1 cellular context compared by ENCODE assay signal in genomic region chr12:110372056-110372425, GRCh38.
TF ChIP-seq lines count a peak whose summit lies in the region.

No MANE protein-coding gene starts in this region.

TF ChIP-seq in SK-N-SH, 30 proteins besides CTCF, POLR2A, EP300 and RAD21 (continued from another document):
- TF ChIP-seq PBX3 (IDR thresholded peaks at IDR 0.05) (no peak), RFX5 (IDR thresholded peaks at IDR 0.05; ENCODE audit: low read length) (no peak), FOXM1 (IDR thresholded peaks at IDR 0.05; ENCODE audit: low read depth) (no peak), CHD2 (IDR thresholded peaks at IDR 0.05; ENCODE audit: low read length, partially characterized antibody) (no peak), SMC3 (IDR thresholded peaks at IDR 0.05; ENCODE audit: low read depth, low read length) (no peak), MXI1 (IDR thresholded peaks at IDR 0.05; ENCODE audit: low read depth, low read length) (no peak), GATA2 (CRISPR knock-in tag; IDR thresholded peaks at IDR 0.05) (no peak), MAX (IDR thresholded peaks at IDR 0.05; ENCODE audit: low read depth) (no peak)
